Comparison of ENCODE assay signal across 8 cellular contexts in genomic region chr16:29811170-29811895, GRCh38. TPM values are rescaled to one million over a fixed set of nuclear protein-coding genes. Genes with fewer than 3 reads are reported as not detected.
A peak's percentile ranks its signal among the peaks of the same experiment; 100 is the strongest.
DNase-seq lines count a peak whose midpoint lies in the region; ATAC-seq, FAIRE-seq and TF ChIP-seq lines count a peak whose summit lies in the region.

No MANE protein-coding gene starts in this region.

- peak overlapping the region; percentile 89 to 99 (median 96) for H3K27ac ChIP-seq in gastrocnemius medialis

- in situ Hi-C loops in gastrocnemius medialis (cut with MboI; ENCODE audit: low sequenced_read_pairs in 4 of 4): no loop called here

- H3K4me1 ChIP-seq in gastrocnemius medialis: peaks cover 52% of the 10 kb centered on the region in 2 donors

- CTCF ChIA-PET in HEK293T (lab: Yijun Ruan, JAX): interaction anchor here (0.8 to 1.4 kb wide), 5 partner anchors 37 to 1175 kb away, joined by 3 to 6 read pairs (median 3); no protein-coding TSS in a partner anchor

- ATAC-seq in gastrocnemius medialis (peak; percentile 64), GM18519 (IDR thresholded peaks at IDR 0.05; ENCODE audit: low FRiP score, unreplicated experiment) (no peak)

- peak; percentile 96 for FAIRE-seq in TTC549 (lab: Jason Lieb, UNC)

- peak; percentile 63 to 80 for TF ChIP-seq POLR2A in gastrocnemius medialis (IDR thresholded peaks at IDR 0.05)

- peaks cover 0 to 11% of the 10 kb centered on the region in 2 donors for H3K36me3 ChIP-seq in gastrocnemius medialis

- H3K4me3 ChIP-seq in gastrocnemius medialis: peak overlapping the region; percentile 60 to 83 (median 70)

- no peaks in the 10 kb centered on the region for H3K27me3 ChIP-seq in gastrocnemius medialis

- DNase-seq in DMS153 (lab: John Stamatoyannopoulos, UW) (peak; percentile 90), HEK293T (ENCODE audit: extremely low spot score) (peak; percentile 93), NCI-H2029 treated with DMSO at 0.1 percent for 48 hours (lab: John Stamatoyannopoulos, UW) (peak; percentile 42), iPS-NIHi11 (ENCODE audit: low spot score) (peak; percentile 78), gastrocnemius medialis (peak; percentile 98 to 99)
- peak; percentile 59 for DNase-seq in central memory CD4-positive, alpha-beta T cell

- POLR2A ChIA-PET in HEK293T (lab: Yijun Ruan, JAX): interaction anchor here (0.8 to 10.8 kb wide), 9 partner anchors 7 to 242 kb away, joined by 3 to 176 read pairs (median 4); partner anchors contain the start of genes KIF22, MAZ and TAOK2

- no peaks in the 10 kb centered on the region for H3K9me3 ChIP-seq in gastrocnemius medialis

- intact Hi-C loops in gastrocnemius medialis (cut with DNase I; ENCODE audit: low total_unique reads): loop anchor here (5.0 to 10.0 kb wide), 2 partner anchors 166 to 713 kb away; partner anchors contain the start of gene ZNF768

- TF ChIP-seq CTCF in gastrocnemius medialis (IDR thresholded peaks at IDR 0.05 in 4 of 5, conservative IDR thresholded peaks at IDR 0.05 in 1 of 5): no peak

TF ChIP-seq in HEK293T, 16 proteins besides CTCF, POLR2A, EP300 and RAD21:
- TF ChIP-seq SUZ12 (IDR thresholded peaks at IDR 0.05) (no peak), LEF1 (IDR thresholded peaks at IDR 0.05; ENCODE audit: borderline replicate concordance) (no peak), FOXA1 (IDR thresholded peaks at IDR 0.05) (no peak), NFRKB (IDR thresholded peaks at IDR 0.05) (no peak), BHLHE40 (IDR thresholded peaks at IDR 0.05; ENCODE audit: borderline replicate concordance) (no peak), FOXM1 (IDR thresholded peaks at IDR 0.05; ENCODE audit: borderline replicate concordance) (no peak), ELF4 (IDR thresholded peaks at IDR 0.05) (no peak), HDGF (IDR thresholded peaks at IDR 0.05; ENCODE audit: borderline replicate concordance) (no peak), FOXK2 (IDR thresholded peaks at IDR 0.05) (no peak), L3MBTL2 (conservative IDR thresholded peaks at IDR 0.05) (no peak), TARDBP (IDR thresholded peaks at IDR 0.05) (no peak), ARNT (IDR thresholded peaks at IDR 0.05) (no peak)
- TF ChIP-seq, protein P1, sequence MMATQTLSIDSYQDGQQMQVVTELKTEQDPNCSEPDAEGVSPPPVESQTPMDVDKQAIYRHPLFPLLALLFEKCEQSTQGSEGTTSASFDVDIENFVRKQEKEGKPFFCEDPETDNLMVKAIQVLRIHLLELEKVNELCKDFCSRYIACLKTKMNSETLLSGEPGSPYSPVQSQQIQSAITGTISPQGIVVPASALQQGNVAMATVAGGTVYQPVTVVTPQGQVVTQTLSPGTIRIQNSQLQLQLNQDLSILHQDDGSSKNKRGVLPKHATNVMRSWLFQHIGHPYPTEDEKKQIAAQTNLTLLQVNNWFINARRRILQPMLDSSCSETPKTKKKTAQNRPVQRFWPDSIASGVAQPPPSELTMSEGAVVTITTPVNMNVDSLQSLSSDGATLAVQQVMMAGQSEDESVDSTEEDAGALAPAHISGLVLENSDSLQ (IDR thresholded peaks at IDR 0.05): no peak
TF ChIP-seq in HEK293T: peak in this region for 0.

RNA-seq across cellular contexts. Expression of gene PRRT2, which starts 0.7 kb away (rescaled TPM):
- total RNA-seq in gastrocnemius medialis: 1 to 10 TPM in 1 of 4 donors, not detected in 3; 3.5 TPM

RNA-seq across cellular contexts. Expression of gene PAGR1, which starts 4.6 kb away (rescaled TPM):
- total RNA-seq in gastrocnemius medialis: 10 to 100 TPM; 15.5 to 29.2 (median 21.7) TPM

RNA-seq across cellular contexts. Expression of gene MAZ, which starts 5.0 kb away (rescaled TPM):
- 100 to 1,000 TPM in 2 of 4 donors, 10 to 100 TPM in 2; 68.7 to 145 (median 96.4) TPM for total RNA-seq in gastrocnemius medialis

RNA-seq across cellular contexts. Expression of gene MVP, which starts 8.9 kb away (rescaled TPM):
- 10 to 100 TPM; 40.3 to 77.5 (median 47.6) TPM for total RNA-seq in gastrocnemius medialis

RNA-seq across cellular contexts. Expression of gene KIF22, which starts 20.8 kb away (rescaled TPM):
- total RNA-seq in gastrocnemius medialis: 10 to 100 TPM in 3 of 4 donors, 1 to 10 TPM in 1; 9.0 to 13.9 (median 12.8) TPM

Comparison
In these comparisons a context has a peak if more than half of its experiments do, and no peak if none do; other contexts are left out.
1. DNase-seq: peak in every context shown above with its lines; median percentile 98 in gastrocnemius medialis; 93 in HEK293T; 90 in DMS153; 78 in iPS-NIHi11; 59 in central memory CD4-positive, alpha-beta T cell; 42 in NCI-H2029 treated with DMSO at 0.1 percent for 48 hours.